In the genomic region with DNA sequence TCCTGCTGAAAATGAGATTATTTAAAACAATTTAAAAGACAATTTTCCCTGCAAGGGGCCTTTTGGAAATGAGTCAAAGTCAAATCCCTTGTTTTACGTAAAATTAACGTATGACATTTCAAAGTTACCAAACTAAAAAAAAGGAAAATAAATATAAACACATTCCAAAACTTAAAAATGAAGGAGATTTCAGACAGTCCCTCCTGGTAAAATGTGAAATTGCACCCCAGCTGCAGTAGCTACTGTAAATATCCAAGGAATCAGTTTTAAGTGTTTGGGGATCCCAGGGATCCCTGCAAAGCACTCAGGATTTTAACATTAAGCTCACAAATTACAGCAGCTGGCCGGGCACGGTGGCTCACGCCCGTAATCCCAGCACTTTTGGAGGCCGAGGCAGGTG, we compare ENCODE assay signal across 12 cellular contexts.
DNase-seq lines count a peak whose midpoint lies in the region; ATAC-seq, FAIRE-seq and TF ChIP-seq lines count a peak whose summit lies in the region.
"Had no signal": no experiment of that assay in that cellular context is flagged by ENCODE, and none has a peak within 500 bp of the region (broad histone marks: within the 10 kb centered on the region; RNA-seq: fewer than 3 reads in every experiment).

No MANE protein-coding gene starts in this region.

- H3K9ac ChIP-seq in SK-N-SH (no peak overlapping the region), endothelial cell of umbilical vein (replicated peaks; ENCODE audit: extremely low read depth, insufficient read depth, low read length) (peak overlapping the region; percentile 69)

- no peak overlapping the region for H3K4me3 Mint-ChIP-seq in type B pancreatic cell
- H3K4me3 Mint-ChIP-seq in activated T-helper 1 cell treated with anti-CD3 and anti-CD28 coated beads, Interleukin-12 subunit alpha, Interleukin-12 subunit beta, Interleukin-2, Interleukin-4 antibody, amounts not matched to agents 30 ng/mL and 10 ng/mL and 1 ng/mL, durations not matched to agents 14 hours and 24 hours and 36 hours, result no peak overlapping the region
- H3K4me3 Mint-ChIP-seq: activated naive CD8-positive, alpha-beta T cell had no signal

- H3K9me3 ChIP-seq in SK-N-SH (no peaks in the 10 kb centered on the region; the same call in 1 of the 2 replicates), endothelial cell of umbilical vein (replicated peaks; ENCODE audit: control insufficient read depth, insufficient read depth, low read length) (no peaks in the 10 kb centered on the region), muscle layer of duodenum (ENCODE audit: control insufficient read depth in 1 of 2, low read length in 2 of 2) (no peaks in the 10 kb centered on the region)
- H3K9me3 ChIP-seq: testis had no signal

- H3K9me2 ChIP-seq in SK-N-SH, result no peaks in the 10 kb centered on the region

- no peaks in the 10 kb centered on the region; the same call in 1 of the 2 replicates for H3K79me2 ChIP-seq in SK-N-SH (ENCODE audit: insufficient read depth)
- no peaks in the 10 kb centered on the region for H3K79me2 ChIP-seq in endothelial cell of umbilical vein (ENCODE audit: control insufficient read depth, insufficient read depth, low read length)

- dilution Hi-C loops in endothelial cell of umbilical vein (cut with MboI; ENCODE audit: extremely low pct_ligation_motif_present, low sequenced_read_pairs), result no loop called here

- no peaks in the 10 kb centered on the region for H3K27me3 Mint-ChIP-seq in type B pancreatic cell
- H3K27me3 Mint-ChIP-seq in activated T-helper 1 cell treated with anti-CD3 and anti-CD28 coated beads, Interleukin-12 subunit alpha, Interleukin-12 subunit beta, Interleukin-2, Interleukin-4 antibody, amounts not matched to agents 30 ng/mL and 10 ng/mL and 1 ng/mL, durations not matched to agents 14 hours and 24 hours and 36 hours (ENCODE audit: insufficient read depth), result peaks cover 14% of the 10 kb centered on the region

- no peaks in the 10 kb centered on the region for H3F3A ChIP-seq in SK-N-SH (replicated peaks; ENCODE audit: insufficient read depth)

- no TSS peak for BruUV-seq in endothelial cell of umbilical vein (replicated peaks; lab: Mats Ljungman, UMichigan)

- no peak for ATAC-seq in SK-N-SH treated with all-trans-retinoic acid at 6 μM for 48 hours
- ATAC-seq in left colon, result no peak

- intact Hi-C loops in endothelial cell of umbilical vein (cut with micrococcal nuclease) (loop anchor here (5.0 kb wide), 1 partner anchor 36 kb away; no protein-coding TSS in a partner anchor), left colon (cut with DNase I, micrococcal nuclease) (no loop called here)
- intact Hi-C loops in activated T-helper 1 cell treated with anti-CD3 and anti-CD28 coated beads, Interleukin-12 subunit alpha, Interleukin-12 subunit beta, Interleukin-2, Interleukin-4 antibody, amounts not matched to agents 30 ng/mL and 10 ng/mL and 1 ng/mL, durations not matched to agents 14 hours and 24 hours and 36 hours (cut with micrococcal nuclease), result no loop called here

- H3K4me2 ChIP-seq in SK-N-SH (no peak overlapping the region), endothelial cell of umbilical vein (ENCODE audit: insufficient read depth, low read length) (peak overlapping the region; percentile 48)

- H3K27me3 ChIP-seq in SK-N-SH (ENCODE audit: insufficient read depth), result peaks cover 30% of the 10 kb centered on the region; the same call in 1 of the 2 replicates
- no peaks in the 10 kb centered on the region for H3K27me3 ChIP-seq in endothelial cell of umbilical vein (ENCODE audit: control insufficient read depth in 2 of 2, insufficient read depth in 2 of 2, low read length in 2 of 2)
- H3K27me3 ChIP-seq in muscle layer of duodenum (ENCODE audit: low read depth, low read length), result no peaks in the 10 kb centered on the region
- H3K27me3 ChIP-seq: testis had no signal

- CTCF ChIA-PET in SK-N-SH (lab: Yijun Ruan, JAX) (interaction anchor here (0.7 kb wide), 1 partner anchor 113 kb away, joined by 3 read pairs; no protein-coding TSS in a partner anchor), endothelial cell of umbilical vein (lab: Charles Lee) (interaction anchor here (1.3 to 3.9 kb wide), 6 partner anchors 12 to 65 kb away, joined by 4 to 18 read pairs (median 10); no protein-coding TSS in a partner anchor)

- H3K4me1 ChIP-seq in SK-N-SH (ENCODE audit: control insufficient read depth in 1 of 2, insufficient read depth in 2 of 2, low read depth in 1 of 2, low read length in 1 of 2), result no peaks in the 10 kb centered on the region
- H3K4me1 ChIP-seq in endothelial cell of umbilical vein (ENCODE audit: control insufficient read depth, extremely low read depth, insufficient read depth, low read length), result peaks cover 26% of the 10 kb centered on the region
- peaks cover 0 to 22% of the 10 kb centered on the region in 2 donors for H3K4me1 ChIP-seq in muscle layer of duodenum (ENCODE audit: control insufficient read depth in 1 of 2, insufficient read depth in 2 of 2, low read length in 2 of 2)
- H3K4me1 ChIP-seq: testis had no signal

- H3K27ac ChIP-seq in SK-N-SH (ENCODE audit: low read depth in 2 of 2, low read length in 1 of 2) (no peak overlapping the region), endothelial cell of umbilical vein (ENCODE audit: insufficient read depth, low read depth, low read length) (peak overlapping the region; percentile 79), muscle layer of duodenum (ENCODE audit: low read length) (peak overlapping the region; percentile 69)
- H3K27ac ChIP-seq: 22Rv1 had no signal

- peak overlapping the region; percentile 62 for H3K27ac Mint-ChIP-seq in type B pancreatic cell
- no peak overlapping the region for H3K27ac Mint-ChIP-seq in activated T-helper 1 cell treated with anti-CD3 and anti-CD28 coated beads, Interleukin-12 subunit alpha, Interleukin-12 subunit beta, Interleukin-2, Interleukin-4 antibody, amounts not matched to agents 30 ng/mL and 10 ng/mL and 1 ng/mL, durations not matched to agents 14 hours and 24 hours and 36 hours
- H3K27ac Mint-ChIP-seq: activated naive CD8-positive, alpha-beta T cell had no signal

- H3K9me3 Mint-ChIP-seq in type B pancreatic cell, result peaks cover 4% of the 10 kb centered on the region
- no peaks in the 10 kb centered on the region for H3K9me3 Mint-ChIP-seq in activated T-helper 1 cell treated with anti-CD3 and anti-CD28 coated beads, Interleukin-12 subunit alpha, Interleukin-12 subunit beta, Interleukin-2, Interleukin-4 antibody, amounts not matched to agents 30 ng/mL and 10 ng/mL and 1 ng/mL, durations not matched to agents 14 hours and 24 hours and 36 hours

- H3K9me1 ChIP-seq in endothelial cell of umbilical vein (replicated peaks; ENCODE audit: control insufficient read depth, extremely low read depth, insufficient read depth, low read length), result no peaks in the 10 kb centered on the region

- H3K36me3 Mint-ChIP-seq in type B pancreatic cell, result peaks cover 46% of the 10 kb centered on the region
- no peaks in the 10 kb centered on the region for H3K36me3 Mint-ChIP-seq in activated T-helper 1 cell treated with anti-CD3 and anti-CD28 coated beads, Interleukin-12 subunit alpha, Interleukin-12 subunit beta, Interleukin-2, Interleukin-4 antibody, amounts not matched to agents 30 ng/mL and 10 ng/mL and 1 ng/mL, durations not matched to agents 14 hours and 24 hours and 36 hours (ENCODE audit: low read depth)
- H3K36me3 Mint-ChIP-seq: activated naive CD8-positive, alpha-beta T cell had no signal

- no peak overlapping the region for H2AFZ ChIP-seq in SK-N-SH (ENCODE audit: low read depth)
- H2AFZ ChIP-seq in endothelial cell of umbilical vein (ENCODE audit: low read depth, low read length), result peak overlapping the region; percentile 25

- H4K20me1 ChIP-seq in SK-N-SH (ENCODE audit: insufficient read depth), result no peaks in the 10 kb centered on the region
- H4K20me1 ChIP-seq in endothelial cell of umbilical vein (replicated peaks; ENCODE audit: control insufficient read depth, extremely low read depth, insufficient read depth, low read length), result no peaks in the 10 kb centered on the region

- POLR2A ChIA-PET in SK-N-SH (lab: Yijun Ruan, JAX) (no interaction called here), endothelial cell of umbilical vein (lab: Charles Lee) (no interaction called here)

- TF ChIP-seq RAD21 in SK-N-SH (IDR thresholded peaks at IDR 0.05; ENCODE audit: low read length), result no peak

- H3K4me1 Mint-ChIP-seq in type B pancreatic cell (ENCODE audit: unreplicated experiment), result peaks cover 36% of the 10 kb centered on the region
- no peaks in the 10 kb centered on the region for H3K4me1 Mint-ChIP-seq in activated T-helper 1 cell treated with anti-CD3 and anti-CD28 coated beads, Interleukin-12 subunit alpha, Interleukin-12 subunit beta, Interleukin-2, Interleukin-4 antibody, amounts not matched to agents 30 ng/mL and 10 ng/mL and 1 ng/mL, durations not matched to agents 14 hours and 24 hours and 36 hours (ENCODE audit: low read depth)

- DNase-seq in SK-N-SH (no peak), endothelial cell of umbilical vein (ENCODE audit: low read depth, low spot score) (no peak), type B pancreatic cell (ENCODE audit: extremely low spot score, unreplicated experiment) (no peak), NCI-H1105 treated with DMSO at 0.1 percent for 48 hours (lab: John Stamatoyannopoulos, UW) (no peak), left colon (no peak)
- DNase-seq in activated T-helper 1 cell treated with anti-CD3 and anti-CD28 coated beads, Interleukin-12 subunit alpha, Interleukin-12 subunit beta, Interleukin-2, Interleukin-4 antibody, amounts not matched to agents 30 ng/mL and 10 ng/mL and 1 ng/mL, durations not matched to agents 14 hours and 24 hours and 36 hours (ENCODE audit: low spot score), result no peak
- DNase-seq: testis had no signal

- H3K4me3 ChIP-seq in SK-N-SH (ENCODE audit: low read depth in 2 of 2, low read length in 1 of 2) (no peak overlapping the region), endothelial cell of umbilical vein (replicated peaks in 1 of 3; ENCODE audit: insufficient read depth in 1 of 3, low read depth in 1 of 3, low read length in 3 of 3) (no peak overlapping the region), muscle layer of duodenum (ENCODE audit: low read depth in 1 of 2, low read length in 2 of 2) (no peak overlapping the region)
- H3K4me3 ChIP-seq: testis had no signal

- TF ChIP-seq POLR2A in endothelial cell of umbilical vein (IDR thresholded peaks at IDR 0.05; ENCODE audit: low read depth, low read length), result no peak

- no peak for FAIRE-seq in endothelial cell of umbilical vein (lab: Jason Lieb, UNC)
- FAIRE-seq: RCC 7860 had no signal

- TF ChIP-seq CTCF in SK-N-SH (IDR thresholded peaks at IDR 0.05) (peak; percentile 30; the same call in 1 of the 2 replicates), endothelial cell of umbilical vein (IDR thresholded peaks at IDR 0.05; ENCODE audit: extremely low read depth in 1 of 2, insufficient read depth in 1 of 2, low read depth in 1 of 2, low read length in 2 of 2) (peak; percentile 10 to 20), type B pancreatic cell (conservative IDR thresholded peaks at IDR 0.05) (peak; percentile 64)

- no peak for TF ChIP-seq EP300 in SK-N-SH (IDR thresholded peaks at IDR 0.05; ENCODE audit: borderline replicate concordance in 1 of 2, low read depth in 1 of 2, low read length in 1 of 2)

- 73% methylated on average over 7 of the region's 7 CpGs for WGBS in SK-N-SH (ENCODE audit: low lambda C conversion rate)

- H3K36me3 ChIP-seq in SK-N-SH (replicated peaks in 1 of 2; ENCODE audit: control insufficient read depth in 1 of 2, insufficient read depth in 2 of 2, low read length in 1 of 2) (no peaks in the 10 kb centered on the region), endothelial cell of umbilical vein (ENCODE audit: control insufficient read depth in 2 of 2, extremely low read depth in 1 of 2, insufficient read depth in 2 of 2, low read length in 2 of 2) (no peaks in the 10 kb centered on the region), muscle layer of duodenum (ENCODE audit: control insufficient read depth in 1 of 2, insufficient read depth in 2 of 2, low read length in 2 of 2) (no peaks in the 10 kb centered on the region)

Comparison
In these comparisons a context has a peak if more than half of its experiments do, and no peak if none do; other contexts are left out.
1. H3K27ac ChIP-seq: peak in endothelial cell of umbilical vein (single experiment) and muscle layer of duodenum (single experiment); none in SK-N-SH (0 of 2).
2. Peak in every context shown above with its lines, with median percentiles within 50 percentile points of each other: CTCF ChIP-seq.